Comparison of ENCODE assay signal across 8 cellular contexts in genomic region chr20:62739581-62740285, GRCh38. TPM values are rescaled to one million over a fixed set of nuclear protein-coding genes. Genes with fewer than 3 reads are reported as not detected.
DNase-seq lines count a peak whose midpoint lies in the region; ATAC-seq lines count a peak whose summit lies in the region.

No MANE protein-coding gene starts in this region.

- no peaks in the 10 kb centered on the region for H3K27me3 ChIP-seq in effector memory CD4-positive, alpha-beta T cell (replicated peaks; ENCODE audit: control insufficient read depth, insufficient read depth, low read length, poor library complexity, severe bottlenecking)
- peaks cover under 1% of the 10 kb centered on the region for H3K27me3 ChIP-seq in skeletal muscle satellite cell (ENCODE audit: control insufficient read depth, insufficient read depth, low read length)

- in situ Hi-C loops in G401 (cut with HindIII; ENCODE audit: low sequenced_read_pairs) = no loop called here

- H3K4me1 ChIP-seq in effector memory CD4-positive, alpha-beta T cell (ENCODE audit: control insufficient read depth, insufficient read depth, low read length, poor library complexity, severe bottlenecking) = peaks cover 40% of the 10 kb centered on the region
- H3K4me1 ChIP-seq in skeletal muscle satellite cell (ENCODE audit: control insufficient read depth, insufficient read depth, low read length) = peaks cover 29% of the 10 kb centered on the region

- H3K27ac ChIP-seq in effector memory CD4-positive, alpha-beta T cell (ENCODE audit: insufficient read depth, low read length, poor library complexity, severe bottlenecking) = peak overlapping the region; percentile 78

- peak overlapping the region; percentile 39 for H3K4me3 ChIP-seq in effector memory CD4-positive, alpha-beta T cell (ENCODE audit: insufficient read depth, low read depth, low read length, poor library complexity, severe bottlenecking)
- peak overlapping the region; percentile 63 for H3K4me3 ChIP-seq in skeletal muscle satellite cell (ENCODE audit: low read length)

- peak; percentile 30 for DNase-seq in T-helper 22 cell (ENCODE audit: low read depth)
- peak in 2 of 3 donors; percentile 14 to 29 for DNase-seq in effector memory CD4-positive, alpha-beta T cell
- no peak for DNase-seq in OCI-M1 (lab: John Stamatoyannopoulos, UW)
- no peak for DNase-seq in globus pallidus (ENCODE audit: low spot score)
- DNase-seq in G401 (ENCODE audit: low spot score) = no peak

- H3K4me2 ChIP-seq in skeletal muscle satellite cell (ENCODE audit: low read length) = peak overlapping the region; percentile 80

- H3K36me3 ChIP-seq in effector memory CD4-positive, alpha-beta T cell (ENCODE audit: control insufficient read depth, insufficient read depth, low read length) = no peaks in the 10 kb centered on the region
- no peaks in the 10 kb centered on the region for H3K36me3 ChIP-seq in skeletal muscle satellite cell (ENCODE audit: insufficient read depth, low read length)

- H3K9ac ChIP-seq in skeletal muscle satellite cell (ENCODE audit: low read depth, low read length) = peak overlapping the region; percentile 73

- no peaks in the 10 kb centered on the region for H3K9me3 ChIP-seq in effector memory CD4-positive, alpha-beta T cell (ENCODE audit: control insufficient read depth, low read length)
- H3K9me3 ChIP-seq in skeletal muscle satellite cell (replicated peaks; ENCODE audit: low read length) = no peaks in the 10 kb centered on the region

- ATAC-seq in GM19035 (IDR thresholded peaks at IDR 0.05; ENCODE audit: unreplicated experiment) = peak; percentile 25
- ATAC-seq in HG03354 (IDR thresholded peaks at IDR 0.05; ENCODE audit: poor library complexity, severe bottlenecking, unreplicated experiment) = peak; percentile 25

RNA-seq across cellular contexts. Expression of gene NTSR1, which starts 31.1 kb away (rescaled TPM):
- 0.22 and 0.25 TPM in 2 replicates for total RNA-seq in skeletal muscle satellite cell (2012; rRNA removed)
- not detected in 2 replicates for total RNA-seq in G401 (2014; rRNA removed; shearing (Covaris generic))

RNA-seq across cellular contexts. Expression of gene MRGBP, which starts 56.5 kb away (rescaled TPM):
- total RNA-seq in skeletal muscle satellite cell (2012; rRNA removed) = 19.7 and 21.3 TPM in 2 replicates
- 25.2 and 33.6 TPM in 2 replicates for total RNA-seq in G401 (2014; rRNA removed; shearing (Covaris generic))

Comparison
In these comparisons a context has a peak if more than half of its experiments do, and no peak if none do; other contexts are left out.
1. DNase-seq: peak in T-helper 22 cell (single experiment) and effector memory CD4-positive, alpha-beta T cell (2 of 3); none in OCI-M1 (single experiment), globus pallidus (single experiment) and G401 (single experiment).